In the genomic region with DNA sequence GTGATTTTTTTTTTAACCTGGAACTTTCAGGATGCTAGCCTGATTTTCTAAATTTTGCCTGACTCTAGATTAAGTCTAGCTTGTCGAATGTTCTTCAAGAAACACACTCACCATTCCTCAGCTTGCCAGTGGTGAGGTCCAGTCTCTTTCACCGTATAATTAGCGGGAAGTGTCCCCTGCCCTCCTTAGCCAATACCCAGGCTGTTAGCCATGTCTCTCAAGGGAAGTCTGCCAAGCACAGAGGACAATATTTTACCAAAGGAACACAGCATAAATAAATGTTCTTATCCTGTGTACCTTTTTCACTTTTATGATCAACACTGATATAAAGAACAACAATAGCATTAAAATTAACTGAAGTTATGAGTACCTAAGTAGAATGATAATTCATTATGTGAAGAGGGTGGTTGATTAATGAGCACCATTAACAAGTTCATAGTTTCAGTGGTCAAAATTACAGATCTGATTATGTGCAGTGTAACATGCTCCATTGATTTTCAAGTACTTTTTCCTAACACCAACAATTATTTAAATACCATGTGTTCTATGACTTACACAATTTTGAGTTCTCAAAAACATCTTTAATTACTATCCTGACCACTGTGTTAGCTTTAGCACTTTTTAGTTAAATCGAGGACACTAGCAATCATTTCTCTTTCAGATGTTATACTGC, we compare ENCODE assay signal across 1 cellular context.
TF ChIP-seq lines count a peak whose summit lies in the region.

No MANE protein-coding gene starts in this region.

TF ChIP-seq in K562, 482 proteins besides CTCF, POLR2A, EP300 and RAD21 (continued from another document):
- TF ChIP-seq, protein P1, sequence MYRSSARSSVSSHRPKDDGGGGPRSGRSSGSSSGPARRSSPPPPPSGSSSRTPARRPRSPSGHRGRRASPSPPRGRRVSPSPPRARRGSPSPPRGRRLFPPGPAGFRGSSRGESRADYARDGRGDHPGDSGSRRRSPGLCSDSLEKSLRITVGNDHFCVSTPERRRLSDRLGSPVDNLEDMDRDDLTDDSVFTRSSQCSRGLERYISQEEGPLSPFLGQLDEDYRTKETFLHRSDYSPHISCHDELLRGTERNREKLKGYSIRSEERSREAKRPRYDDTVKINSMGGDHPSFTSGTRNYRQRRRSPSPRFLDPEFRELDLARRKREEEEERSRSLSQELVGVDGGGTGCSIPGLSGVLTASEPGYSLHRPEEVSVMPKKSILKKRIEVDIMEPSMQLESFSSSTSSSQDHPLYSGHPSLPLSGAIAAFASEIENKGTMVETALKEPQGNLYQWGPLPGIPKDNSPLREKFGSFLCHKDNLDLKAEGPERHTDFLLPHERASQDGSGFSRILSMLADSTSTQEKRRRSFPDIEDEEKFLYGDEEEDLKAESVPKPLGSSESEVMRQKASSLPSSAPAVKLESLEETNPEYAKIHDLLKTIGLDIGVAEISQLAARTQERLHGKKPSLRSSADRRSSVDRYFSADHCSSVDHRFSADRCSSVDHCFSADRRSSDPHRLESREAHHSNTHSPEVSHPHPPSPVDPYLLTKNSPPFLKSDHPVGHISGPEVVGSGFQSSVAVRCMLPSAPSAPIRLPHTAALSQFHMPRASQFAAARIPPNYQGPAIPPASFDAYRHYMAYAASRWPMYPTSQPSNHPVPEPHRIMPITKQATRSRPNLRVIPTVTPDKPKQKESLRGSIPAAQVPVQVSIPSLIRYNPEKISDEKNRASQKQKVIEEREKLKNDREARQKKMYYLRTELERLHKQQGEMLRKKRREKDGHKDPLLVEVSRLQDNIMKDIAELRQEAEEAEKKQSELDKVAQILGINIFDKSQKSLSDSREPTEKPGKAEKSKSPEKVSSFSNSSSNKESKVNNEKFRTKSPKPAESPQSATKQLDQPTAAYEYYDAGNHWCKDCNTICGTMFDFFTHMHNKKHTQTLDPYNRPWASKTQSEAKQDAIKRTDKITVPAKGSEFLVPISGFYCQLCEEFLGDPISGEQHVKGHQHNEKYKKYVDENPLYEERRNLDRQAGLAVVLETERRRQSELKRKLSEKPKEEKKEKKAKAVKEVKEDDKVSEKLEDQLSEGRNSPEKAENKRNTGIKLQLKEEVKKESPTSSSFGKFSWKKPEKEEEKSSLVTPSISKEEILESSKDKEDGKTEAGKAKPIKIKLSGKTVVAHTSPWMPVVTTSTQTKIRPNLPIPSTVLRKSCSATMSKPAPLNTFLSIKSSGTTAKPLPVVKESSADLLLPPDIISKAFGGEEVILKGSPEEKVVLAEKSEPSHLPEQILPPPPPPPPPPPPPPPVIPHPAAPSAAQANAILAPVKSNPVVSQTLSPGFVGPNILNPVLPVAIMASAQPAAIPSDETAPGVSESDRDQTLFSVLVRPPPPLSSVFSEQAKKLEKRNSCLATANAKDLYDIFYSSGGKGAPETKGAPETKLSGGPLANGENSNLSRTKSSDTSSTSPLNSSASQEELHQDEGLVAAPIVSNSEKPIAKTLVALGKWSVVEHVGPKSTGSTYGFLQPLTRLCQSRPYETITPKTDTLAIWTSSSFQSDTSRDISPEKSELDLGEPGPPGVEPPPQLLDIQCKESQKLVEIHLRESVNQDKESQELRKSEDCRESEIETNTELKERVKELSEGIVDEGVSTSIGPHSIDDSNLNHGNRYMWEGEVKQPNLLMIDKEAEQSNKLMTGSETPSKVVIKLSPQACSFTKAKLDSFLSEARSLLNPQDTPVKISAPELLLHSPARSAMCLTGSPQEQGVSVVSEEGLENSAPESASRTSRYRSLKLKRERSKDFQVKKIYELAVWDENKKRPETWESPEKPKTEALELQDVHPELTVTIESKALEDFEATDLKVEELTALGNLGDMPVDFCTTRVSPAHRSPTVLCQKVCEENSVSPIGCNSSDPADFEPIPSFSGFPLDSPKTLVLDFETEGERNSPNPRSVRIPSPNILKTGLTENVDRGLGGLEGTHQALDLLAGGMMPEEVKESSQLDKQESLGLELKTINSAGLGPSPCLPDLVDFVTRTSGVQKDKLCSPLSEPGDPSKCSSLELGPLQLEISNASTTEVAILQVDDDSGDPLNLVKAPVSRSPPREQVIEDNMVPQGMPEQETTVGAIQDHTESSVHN (IDR thresholded peaks at IDR 0.05; ENCODE audit: borderline replicate concordance in 1 of 2, low read depth in 1 of 2), result no peak
- TF ChIP-seq, protein P2, sequence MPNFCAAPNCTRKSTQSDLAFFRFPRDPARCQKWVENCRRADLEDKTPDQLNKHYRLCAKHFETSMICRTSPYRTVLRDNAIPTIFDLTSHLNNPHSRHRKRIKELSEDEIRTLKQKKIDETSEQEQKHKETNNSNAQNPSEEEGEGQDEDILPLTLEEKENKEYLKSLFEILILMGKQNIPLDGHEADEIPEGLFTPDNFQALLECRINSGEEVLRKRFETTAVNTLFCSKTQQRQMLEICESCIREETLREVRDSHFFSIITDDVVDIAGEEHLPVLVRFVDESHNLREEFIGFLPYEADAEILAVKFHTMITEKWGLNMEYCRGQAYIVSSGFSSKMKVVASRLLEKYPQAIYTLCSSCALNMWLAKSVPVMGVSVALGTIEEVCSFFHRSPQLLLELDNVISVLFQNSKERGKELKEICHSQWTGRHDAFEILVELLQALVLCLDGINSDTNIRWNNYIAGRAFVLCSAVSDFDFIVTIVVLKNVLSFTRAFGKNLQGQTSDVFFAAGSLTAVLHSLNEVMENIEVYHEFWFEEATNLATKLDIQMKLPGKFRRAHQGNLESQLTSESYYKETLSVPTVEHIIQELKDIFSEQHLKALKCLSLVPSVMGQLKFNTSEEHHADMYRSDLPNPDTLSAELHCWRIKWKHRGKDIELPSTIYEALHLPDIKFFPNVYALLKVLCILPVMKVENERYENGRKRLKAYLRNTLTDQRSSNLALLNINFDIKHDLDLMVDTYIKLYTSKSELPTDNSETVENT (CRISPR knock-in tag; IDR thresholded peaks at IDR 0.05), result no peak
- no peak for TF ChIP-seq TCF7 (IDR thresholded peaks at IDR 0.05; ENCODE audit: borderline replicate concordance)
- no peak for TF ChIP-seq KLF10 (CRISPR knock-in tag; IDR thresholded peaks at IDR 0.05)
- TF ChIP-seq, protein P3, sequence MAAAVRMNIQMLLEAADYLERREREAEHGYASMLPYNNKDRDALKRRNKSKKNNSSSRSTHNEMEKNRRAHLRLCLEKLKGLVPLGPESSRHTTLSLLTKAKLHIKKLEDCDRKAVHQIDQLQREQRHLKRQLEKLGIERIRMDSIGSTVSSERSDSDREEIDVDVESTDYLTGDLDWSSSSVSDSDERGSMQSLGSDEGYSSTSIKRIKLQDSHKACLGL (CRISPR knock-in tag; IDR thresholded peaks at IDR 0.05; ENCODE audit: borderline replicate concordance, poor library complexity, severe bottlenecking), result no peak
- TF ChIP-seq, protein P4, sequence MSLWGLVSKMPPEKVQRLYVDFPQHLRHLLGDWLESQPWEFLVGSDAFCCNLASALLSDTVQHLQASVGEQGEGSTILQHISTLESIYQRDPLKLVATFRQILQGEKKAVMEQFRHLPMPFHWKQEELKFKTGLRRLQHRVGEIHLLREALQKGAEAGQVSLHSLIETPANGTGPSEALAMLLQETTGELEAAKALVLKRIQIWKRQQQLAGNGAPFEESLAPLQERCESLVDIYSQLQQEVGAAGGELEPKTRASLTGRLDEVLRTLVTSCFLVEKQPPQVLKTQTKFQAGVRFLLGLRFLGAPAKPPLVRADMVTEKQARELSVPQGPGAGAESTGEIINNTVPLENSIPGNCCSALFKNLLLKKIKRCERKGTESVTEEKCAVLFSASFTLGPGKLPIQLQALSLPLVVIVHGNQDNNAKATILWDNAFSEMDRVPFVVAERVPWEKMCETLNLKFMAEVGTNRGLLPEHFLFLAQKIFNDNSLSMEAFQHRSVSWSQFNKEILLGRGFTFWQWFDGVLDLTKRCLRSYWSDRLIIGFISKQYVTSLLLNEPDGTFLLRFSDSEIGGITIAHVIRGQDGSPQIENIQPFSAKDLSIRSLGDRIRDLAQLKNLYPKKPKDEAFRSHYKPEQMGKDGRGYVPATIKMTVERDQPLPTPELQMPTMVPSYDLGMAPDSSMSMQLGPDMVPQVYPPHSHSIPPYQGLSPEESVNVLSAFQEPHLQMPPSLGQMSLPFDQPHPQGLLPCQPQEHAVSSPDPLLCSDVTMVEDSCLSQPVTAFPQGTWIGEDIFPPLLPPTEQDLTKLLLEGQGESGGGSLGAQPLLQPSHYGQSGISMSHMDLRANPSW (CRISPR knock-in tag; IDR thresholded peaks at IDR 0.05), result no peak
- TF ChIP-seq ARNT (IDR thresholded peaks at IDR 0.05), result no peak
- TF ChIP-seq, protein P5, sequence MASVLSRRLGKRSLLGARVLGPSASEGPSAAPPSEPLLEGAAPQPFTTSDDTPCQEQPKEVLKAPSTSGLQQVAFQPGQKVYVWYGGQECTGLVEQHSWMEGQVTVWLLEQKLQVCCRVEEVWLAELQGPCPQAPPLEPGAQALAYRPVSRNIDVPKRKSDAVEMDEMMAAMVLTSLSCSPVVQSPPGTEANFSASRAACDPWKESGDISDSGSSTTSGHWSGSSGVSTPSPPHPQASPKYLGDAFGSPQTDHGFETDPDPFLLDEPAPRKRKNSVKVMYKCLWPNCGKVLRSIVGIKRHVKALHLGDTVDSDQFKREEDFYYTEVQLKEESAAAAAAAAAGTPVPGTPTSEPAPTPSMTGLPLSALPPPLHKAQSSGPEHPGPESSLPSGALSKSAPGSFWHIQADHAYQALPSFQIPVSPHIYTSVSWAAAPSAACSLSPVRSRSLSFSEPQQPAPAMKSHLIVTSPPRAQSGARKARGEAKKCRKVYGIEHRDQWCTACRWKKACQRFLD (CRISPR knock-in tag; IDR thresholded peaks at IDR 0.05), result no peak
- no peak for TF ChIP-seq U2AF2 (optimal IDR thresholded peaks at IDR 0.05; ENCODE audit: low read depth, low read length)
- TF ChIP-seq MBD2 (IDR thresholded peaks at IDR 0.05; ENCODE audit: borderline replicate concordance, low read depth), result no peak
- TF ChIP-seq, protein P6, sequence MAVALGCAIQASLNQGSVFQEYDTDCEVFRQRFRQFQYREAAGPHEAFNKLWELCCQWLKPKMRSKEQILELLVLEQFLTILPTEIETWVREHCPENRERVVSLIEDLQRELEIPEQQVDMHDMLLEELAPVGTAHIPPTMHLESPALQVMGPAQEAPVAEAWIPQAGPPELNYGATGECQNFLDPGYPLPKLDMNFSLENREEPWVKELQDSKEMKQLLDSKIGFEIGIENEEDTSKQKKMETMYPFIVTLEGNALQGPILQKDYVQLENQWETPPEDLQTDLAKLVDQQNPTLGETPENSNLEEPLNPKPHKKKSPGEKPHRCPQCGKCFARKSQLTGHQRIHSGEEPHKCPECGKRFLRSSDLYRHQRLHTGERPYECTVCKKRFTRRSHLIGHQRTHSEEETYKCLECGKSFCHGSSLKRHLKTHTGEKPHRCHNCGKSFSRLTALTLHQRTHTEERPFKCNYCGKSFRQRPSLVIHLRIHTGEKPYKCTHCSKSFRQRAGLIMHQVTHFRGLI (CRISPR knock-in tag; IDR thresholded peaks at IDR 0.05), result no peak
